ENCODE assay signal across 18 cellular contexts in genomic region chrX:100647095-100647494, GRCh38. TPM values are rescaled to one million over a fixed set of nuclear protein-coding genes. Genes with fewer than 3 reads are reported as not detected.
A peak's percentile ranks its signal among the peaks of the same experiment; 100 is the strongest.
DNase-seq lines count a peak whose midpoint lies in the region; ATAC-seq and TF ChIP-seq lines count a peak whose summit lies in the region.
"Had no signal": no experiment of that assay in that cellular context is flagged by ENCODE, and none has a peak within 500 bp of the region (broad histone marks: within the 10 kb centered on the region; RNA-seq: fewer than 3 reads in every experiment).

No MANE protein-coding gene starts in this region.

- peaks cover 2% of the 10 kb centered on the region for H3K27me3 Mint-ChIP-seq in activated CD8-positive, alpha-beta T cell treated with anti-CD3 and anti-CD28 coated beads, Interleukin-2, amount 10 ng/mL, durations not matched to agents 7 days and 5 days (ENCODE audit: low read depth)

- H3K4me1 ChIP-seq in skeletal muscle tissue (ENCODE audit: control insufficient read depth in 3 of 3, insufficient read depth in 3 of 3, low read length in 3 of 3) = peaks cover 0 to 14% (median 0%) of the 10 kb centered on the region in 3 donors

- H3K9me3 ChIP-seq in skeletal muscle tissue (ENCODE audit: control insufficient read depth in 3 of 3, low read length in 3 of 3) = no peaks in the 10 kb centered on the region

- no peak overlapping the region for H3K9ac ChIP-seq in skeletal muscle tissue (ENCODE audit: low read depth in 1 of 3, low read length in 3 of 3)

- DNase-seq in H4 (ENCODE audit: low spot score) (peak; percentile 5), astrocyte of the cerebellum (ENCODE audit: low read depth) (no peak), glomerular visceral epithelial cell (ENCODE audit: extremely low spot score) (peak; percentile 7), NCI-H2196 (lab: John Stamatoyannopoulos, UW; ENCODE audit: unreplicated experiment) (no peak)
- no peak for DNase-seq in activated CD8-positive, alpha-beta T cell treated with anti-CD3 and anti-CD28 coated beads, Interleukin-2, amount 10 ng/mL, durations not matched to agents 7 days and 5 days
- DNase-seq: activated CD4-positive, alpha-beta T cell treated with anti-CD3 and anti-CD28 coated beads, Interleukin-2, amount 10 ng/mL, durations not matched to agents 7 days and 5 days; CD8-positive, alpha-beta memory T cell; NCI-H446 treated with DMSO at 0.1 percent for 48 hours; posterior cingulate gyrus; stimulated activated CD4-positive, alpha-beta T cell treated with anti-CD3 and anti-CD28 coated beads, Interleukin-4, amount 100 ng/mL, for 24 hours; stimulated activated naive CD8-positive, alpha-beta T cell treated with anti-CD3 and anti-CD28 coated beads, Interleukin-15, Interleukin-2, amounts not matched to agents 100 U/mL and 50 U/mL, for 24 hours had no signal

- no peak overlapping the region for H3K27ac Mint-ChIP-seq in activated CD8-positive, alpha-beta T cell treated with anti-CD3 and anti-CD28 coated beads, Interleukin-2, amount 10 ng/mL, durations not matched to agents 7 days and 5 days
- H3K27ac Mint-ChIP-seq: activated CD4-positive, alpha-beta T cell treated with anti-CD3 and anti-CD28 coated beads, Interleukin-2, amount 10 ng/mL, durations not matched to agents 7 days and 5 days; activated T-helper 17 cell treated with anti-CD3 and anti-CD28 coated beads, Interleukin-2, amount 50 U/mL, for 72 hours; CD8-positive, alpha-beta memory T cell had no signal

- POLR2A ChIA-PET in activated CD8-positive, alpha-beta T cell treated with anti-CD3 and anti-CD28 coated beads, Interleukin-2, amount 10 ng/mL, durations not matched to agents 7 days and 5 days (lab: Charles Lee) = no interaction called here

- H3K27ac ChIP-seq in skeletal muscle tissue (ENCODE audit: low read depth, low read length) = peak overlapping the region; percentile 52
- H3K27ac ChIP-seq: epithelial cell of prostate had no signal

- H3K4me1 Mint-ChIP-seq in activated CD8-positive, alpha-beta T cell treated with anti-CD3 and anti-CD28 coated beads, Interleukin-2, amount 10 ng/mL, durations not matched to agents 7 days and 5 days (ENCODE audit: low read depth) = no peaks in the 10 kb centered on the region
- H3K4me1 Mint-ChIP-seq: activated CD4-positive, alpha-beta T cell treated with anti-CD3 and anti-CD28 coated beads, Interleukin-2, amount 10 ng/mL, durations not matched to agents 7 days and 5 days; activated T-helper 17 cell treated with anti-CD3 and anti-CD28 coated beads, Interleukin-2, amount 50 U/mL, for 72 hours; CD8-positive, alpha-beta memory T cell had no signal

- in situ Hi-C loops in astrocyte of the cerebellum (cut with HindIII; ENCODE audit: low sequenced_read_pairs) = no loop called here

- peaks cover 0 to 14% (median 0%) of the 10 kb centered on the region in 3 donors for H3K27me3 ChIP-seq in skeletal muscle tissue (ENCODE audit: control insufficient read depth in 3 of 3, insufficient read depth in 3 of 3, low read length in 3 of 3)

- ATAC-seq in HG02938 (IDR thresholded peaks at IDR 0.05; ENCODE audit: unreplicated experiment) = no peak
- ATAC-seq in HG02870 (IDR thresholded peaks at IDR 0.05; ENCODE audit: unreplicated experiment) = no peak
- ATAC-seq in activated CD8-positive, alpha-beta T cell treated with anti-CD3 and anti-CD28 coated beads, Interleukin-2, amount 10 ng/mL, durations not matched to agents 7 days and 5 days = no peak
- ATAC-seq: activated T-helper 17 cell treated with anti-CD3 and anti-CD28 coated beads, Interleukin-2, amount 50 U/mL, for 72 hours; stimulated activated naive CD8-positive, alpha-beta T cell treated with anti-CD3 and anti-CD28 coated beads, Interleukin-15, Interleukin-2, amounts not matched to agents 100 U/mL and 50 U/mL, for 24 hours had no signal

- H3K9me3 Mint-ChIP-seq in activated CD8-positive, alpha-beta T cell treated with anti-CD3 and anti-CD28 coated beads, Interleukin-2, amount 10 ng/mL, durations not matched to agents 7 days and 5 days (ENCODE audit: insufficient read depth) = no peaks in the 10 kb centered on the region
- H3K9me3 Mint-ChIP-seq: activated CD4-positive, alpha-beta T cell treated with anti-CD3 and anti-CD28 coated beads, Interleukin-2, amount 10 ng/mL, durations not matched to agents 7 days and 5 days; activated T-helper 17 cell treated with anti-CD3 and anti-CD28 coated beads, Interleukin-2, amount 50 U/mL, for 72 hours; CD8-positive, alpha-beta memory T cell had no signal

- H3K4me3 ChIP-seq in astrocyte of the cerebellum (ENCODE audit: low read depth, low read length) (no peak overlapping the region), skeletal muscle tissue (ENCODE audit: low read length in 3 of 3) (no peak overlapping the region)

- no peak overlapping the region for H3K4me3 Mint-ChIP-seq in activated CD8-positive, alpha-beta T cell treated with anti-CD3 and anti-CD28 coated beads, Interleukin-2, amount 10 ng/mL, durations not matched to agents 7 days and 5 days
- H3K4me3 Mint-ChIP-seq: activated CD4-positive, alpha-beta T cell treated with anti-CD3 and anti-CD28 coated beads, Interleukin-2, amount 10 ng/mL, durations not matched to agents 7 days and 5 days; activated T-helper 17 cell treated with anti-CD3 and anti-CD28 coated beads, Interleukin-2, amount 50 U/mL, for 72 hours; CD8-positive, alpha-beta memory T cell had no signal

- H3K36me3 Mint-ChIP-seq in activated CD8-positive, alpha-beta T cell treated with anti-CD3 and anti-CD28 coated beads, Interleukin-2, amount 10 ng/mL, durations not matched to agents 7 days and 5 days (ENCODE audit: low read depth) = no peaks in the 10 kb centered on the region
- H3K36me3 Mint-ChIP-seq: brain had no signal

- no peaks in the 10 kb centered on the region for H3K36me3 ChIP-seq in skeletal muscle tissue (ENCODE audit: control insufficient read depth in 3 of 3, insufficient read depth in 3 of 3, low read length in 3 of 3)

- CTCF ChIA-PET in activated CD8-positive, alpha-beta T cell treated with anti-CD3 and anti-CD28 coated beads, Interleukin-2, amount 10 ng/mL, durations not matched to agents 7 days and 5 days (lab: Charles Lee) = no interaction called here

- TF ChIP-seq CTCF in astrocyte of the cerebellum (IDR thresholded peaks at IDR 0.05; ENCODE audit: low read depth, low read length, missing control alignments) = peak; percentile 11

RNA-seq across cellular contexts. Expression of gene SRPX2, which starts 3.1 kb away (rescaled TPM):
- 24.5 and 27.9 TPM in 2 replicates for total RNA-seq in H4 (2014; rRNA removed; shearing (Covaris generic))
- 13.0 TPM for total RNA-seq in skeletal muscle tissue
- total RNA-seq in activated CD8-positive, alpha-beta T cell treated with anti-CD3 and anti-CD28 coated beads, Interleukin-2, amount 10 ng/mL, durations not matched to agents 7 days and 5 days = not detected
- total RNA-seq: activated CD4-positive, alpha-beta T cell treated with anti-CD3 and anti-CD28 coated beads, Interleukin-2, amount 10 ng/mL, durations not matched to agents 7 days and 5 days; activated T-helper 17 cell treated with anti-CD3 and anti-CD28 coated beads, Interleukin-2, amount 50 U/mL, for 72 hours; CD8-positive, alpha-beta memory T cell; T-helper 2 cell treated with Interferon-gamma antibody and Interleukin-4, amounts not matched to agents 100 ng/mL and 5 ng/mL, for 36 hours had no signal

RNA-seq across cellular contexts. Expression of gene TSPAN6, which starts 10.5 kb away (rescaled TPM):
- total RNA-seq in H4 (2014; rRNA removed; shearing (Covaris generic)) = 44.1 and 53.5 TPM in 2 replicates
- 36.0 TPM for total RNA-seq in skeletal muscle tissue
- total RNA-seq in activated CD8-positive, alpha-beta T cell treated with anti-CD3 and anti-CD28 coated beads, Interleukin-2, amount 10 ng/mL, durations not matched to agents 7 days and 5 days = not detected
- total RNA-seq: activated CD4-positive, alpha-beta T cell treated with anti-CD3 and anti-CD28 coated beads, Interleukin-2, amount 10 ng/mL, durations not matched to agents 7 days and 5 days; activated T-helper 17 cell treated with anti-CD3 and anti-CD28 coated beads, Interleukin-2, amount 50 U/mL, for 72 hours; T-helper 2 cell treated with Interferon-gamma antibody and Interleukin-4, amounts not matched to agents 100 ng/mL and 5 ng/mL, for 36 hours had no signal

Comparison
In these comparisons a context has a peak if more than half of its experiments do, and no peak if none do; other contexts are left out.
1. DNase-seq: peak in H4 (single experiment) and glomerular visceral epithelial cell (single experiment); none in astrocyte of the cerebellum (single experiment), NCI-H2196 (single experiment) and activated CD8-positive, alpha-beta T cell treated with anti-CD3 and anti-CD28 coated beads, Interleukin-2, amount 10 ng/mL, durations not matched to agents 7 days and 5 days (single experiment).
2. RNA of gene SRPX2, which starts 3.1 kb away (total RNA-seq): 24.5 to 27.9 TPM in H4 and 13.0 TPM in skeletal muscle tissue (single experiment); not detected in activated CD8-positive, alpha-beta T cell treated with anti-CD3 and anti-CD28 coated beads, Interleukin-2, amount 10 ng/mL, durations not matched to agents 7 days and 5 days; every median in the first group is over 10 times any median in the second.
3. RNA of gene TSPAN6, which starts 10.5 kb away (total RNA-seq): 44.1 to 53.5 TPM in H4 and 36.0 TPM in skeletal muscle tissue (single experiment); not detected in activated CD8-positive, alpha-beta T cell treated with anti-CD3 and anti-CD28 coated beads, Interleukin-2, amount 10 ng/mL, durations not matched to agents 7 days and 5 days; every median in the first group is over 10 times any median in the second.